Comparison of ENCODE assay signal across 1 cellular context in the genomic region with DNA sequence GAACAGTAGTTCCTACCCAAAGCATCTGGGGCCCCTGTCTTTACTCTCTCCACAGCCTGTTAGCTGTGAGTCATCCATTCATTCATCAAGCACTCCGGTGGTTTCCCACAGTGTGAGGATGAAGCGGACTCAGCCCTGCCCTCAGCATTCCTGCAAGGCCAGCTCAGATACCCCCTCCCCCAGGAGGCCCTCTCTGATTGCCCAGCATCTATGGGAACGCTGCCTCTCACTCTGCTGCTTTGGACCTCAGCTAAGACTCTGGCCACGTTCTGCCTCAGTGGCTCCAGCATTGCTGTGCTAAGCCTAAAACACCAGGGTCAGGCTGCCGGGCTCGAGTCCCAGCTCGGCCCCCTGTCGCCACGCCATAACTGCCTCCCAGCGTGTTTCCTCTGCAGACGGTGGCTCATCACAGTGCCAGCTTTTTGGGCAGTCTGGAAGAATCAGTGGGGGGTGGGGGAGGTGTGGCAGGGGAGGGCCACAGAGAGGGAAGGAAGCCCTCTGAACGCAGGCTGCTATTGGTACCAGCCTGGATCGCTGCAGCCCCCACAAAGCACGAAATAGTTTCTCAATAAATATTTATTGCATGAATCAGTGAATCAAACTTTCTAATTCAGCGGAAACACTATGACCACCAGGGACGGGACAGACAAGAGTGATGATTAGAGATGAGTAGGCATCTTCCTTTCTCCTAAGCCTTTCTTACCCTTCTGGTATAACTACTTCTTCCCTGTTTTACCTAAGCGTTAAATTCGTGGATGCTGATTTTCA.
TF ChIP-seq lines count a peak whose summit lies in the region.

No MANE protein-coding gene starts in this region.

TF ChIP-seq in H1, 55 proteins besides CTCF, POLR2A, EP300 and RAD21:
- TF ChIP-seq TEAD4 (IDR thresholded peaks at IDR 0.05; ENCODE audit: low read depth, low read length) (0 out of 2 replicates have a peak, but pooled peaks have one; percentile 13), JUND (IDR thresholded peaks at IDR 0.05; ENCODE audit: low read length) (peak; percentile 61; the same call in 1 of the 2 replicates), PHF8 (conservative IDR thresholded peaks at IDR 0.05; ENCODE audit: low read depth, low read length) (no peak)
